ENCODE assay signal across 1 cellular context in the genomic region with DNA sequence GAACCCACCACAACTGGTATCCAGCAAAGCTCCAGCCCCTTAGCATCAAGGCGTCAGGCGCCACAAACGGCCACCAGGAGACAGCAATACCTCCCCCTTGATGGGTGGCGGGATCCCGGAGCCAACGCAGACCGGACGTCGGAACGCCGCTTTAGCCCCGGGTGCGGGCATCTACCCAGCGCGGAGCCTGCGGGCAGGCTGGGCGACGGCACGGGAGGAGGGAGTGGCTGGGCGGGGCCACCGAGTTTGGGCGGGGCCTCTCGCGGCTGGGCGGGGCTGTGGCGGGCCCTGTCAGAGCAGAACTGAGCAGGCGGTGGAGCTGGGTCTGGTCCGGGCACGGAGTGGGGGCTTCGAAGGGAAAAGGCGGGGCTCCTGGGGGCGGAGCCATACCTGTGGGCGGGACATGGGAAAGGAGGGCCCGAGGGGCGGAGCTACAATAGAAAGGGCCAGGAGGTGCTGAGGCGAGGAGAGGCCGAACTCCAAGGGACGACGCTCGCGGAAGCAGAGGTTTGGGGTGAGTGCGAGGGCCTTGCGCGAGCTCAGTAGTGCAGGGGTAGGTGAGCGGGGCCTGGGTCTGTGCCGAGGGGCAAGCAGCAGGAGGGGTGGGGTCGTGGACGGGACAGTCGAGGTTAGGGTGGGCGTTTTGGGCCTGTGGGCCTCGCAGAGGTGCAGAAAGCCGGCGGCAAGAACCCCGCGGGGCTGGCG.
A peak's percentile ranks its signal among the peaks of the same experiment; 100 is the strongest.
TF ChIP-seq lines count a peak whose summit lies in the region.

No MANE protein-coding gene starts in this region.

TF ChIP-seq in K562, 482 proteins besides CTCF, POLR2A, EP300 and RAD21 (continued from another document and continues in another):
- TF ChIP-seq, protein P1, sequence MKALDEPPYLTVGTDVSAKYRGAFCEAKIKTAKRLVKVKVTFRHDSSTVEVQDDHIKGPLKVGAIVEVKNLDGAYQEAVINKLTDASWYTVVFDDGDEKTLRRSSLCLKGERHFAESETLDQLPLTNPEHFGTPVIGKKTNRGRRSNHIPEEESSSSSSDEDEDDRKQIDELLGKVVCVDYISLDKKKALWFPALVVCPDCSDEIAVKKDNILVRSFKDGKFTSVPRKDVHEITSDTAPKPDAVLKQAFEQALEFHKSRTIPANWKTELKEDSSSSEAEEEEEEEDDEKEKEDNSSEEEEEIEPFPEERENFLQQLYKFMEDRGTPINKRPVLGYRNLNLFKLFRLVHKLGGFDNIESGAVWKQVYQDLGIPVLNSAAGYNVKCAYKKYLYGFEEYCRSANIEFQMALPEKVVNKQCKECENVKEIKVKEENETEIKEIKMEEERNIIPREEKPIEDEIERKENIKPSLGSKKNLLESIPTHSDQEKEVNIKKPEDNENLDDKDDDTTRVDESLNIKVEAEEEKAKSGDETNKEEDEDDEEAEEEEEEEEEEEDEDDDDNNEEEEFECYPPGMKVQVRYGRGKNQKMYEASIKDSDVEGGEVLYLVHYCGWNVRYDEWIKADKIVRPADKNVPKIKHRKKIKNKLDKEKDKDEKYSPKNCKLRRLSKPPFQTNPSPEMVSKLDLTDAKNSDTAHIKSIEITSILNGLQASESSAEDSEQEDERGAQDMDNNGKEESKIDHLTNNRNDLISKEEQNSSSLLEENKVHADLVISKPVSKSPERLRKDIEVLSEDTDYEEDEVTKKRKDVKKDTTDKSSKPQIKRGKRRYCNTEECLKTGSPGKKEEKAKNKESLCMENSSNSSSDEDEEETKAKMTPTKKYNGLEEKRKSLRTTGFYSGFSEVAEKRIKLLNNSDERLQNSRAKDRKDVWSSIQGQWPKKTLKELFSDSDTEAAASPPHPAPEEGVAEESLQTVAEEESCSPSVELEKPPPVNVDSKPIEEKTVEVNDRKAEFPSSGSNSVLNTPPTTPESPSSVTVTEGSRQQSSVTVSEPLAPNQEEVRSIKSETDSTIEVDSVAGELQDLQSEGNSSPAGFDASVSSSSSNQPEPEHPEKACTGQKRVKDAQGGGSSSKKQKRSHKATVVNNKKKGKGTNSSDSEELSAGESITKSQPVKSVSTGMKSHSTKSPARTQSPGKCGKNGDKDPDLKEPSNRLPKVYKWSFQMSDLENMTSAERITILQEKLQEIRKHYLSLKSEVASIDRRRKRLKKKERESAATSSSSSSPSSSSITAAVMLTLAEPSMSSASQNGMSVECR (CRISPR knock-in tag; IDR thresholded peaks at IDR 0.05), result peak; percentile 55; the same call in 1 of the 2 replicates
- TF ChIP-seq CBX2 (IDR thresholded peaks at IDR 0.05; ENCODE audit: insufficient read depth, low read length, poor library complexity, severe bottlenecking) (no peak), MCM2 (IDR thresholded peaks at IDR 0.05; ENCODE audit: low read depth) (no peak), L3MBTL2 (IDR thresholded peaks at IDR 0.05) (peak; percentile 98), EGR1 (conservative IDR thresholded peaks at IDR 0.05) (peak; percentile 44; the same call in 1 of the 2 replicates), ZFPM2 (CRISPR knock-in tag; IDR thresholded peaks at IDR 0.05) (no peak), ZFX (CRISPR knock-in tag; IDR thresholded peaks at IDR 0.05) (peak; percentile 94), RBFOX2 (IDR thresholded peaks at IDR 0.05; ENCODE audit: low read depth, low read length) (peak; percentile 51; the same call in 1 of the 2 replicates), LCOR (CRISPR knock-in tag; IDR thresholded peaks at IDR 0.05) (0 out of 2 replicates have a peak, but pooled peaks have one; percentile 49), ZNF830 (CRISPR knock-in tag; IDR thresholded peaks at IDR 0.05) (no peak), TEAD1 (CRISPR knock-in tag; IDR thresholded peaks at IDR 0.05) (peak in 1 of 2 experiments; percentile 48; a peak in 1 of 4 replicates), NFIX (CRISPR knock-in tag; IDR thresholded peaks at IDR 0.05; ENCODE audit: low read depth) (no peak), TOE1 (IDR thresholded peaks at IDR 0.05; ENCODE audit: borderline replicate concordance) (0 out of 2 replicates have a peak, but pooled peaks have one; percentile 35), TOE1 (CRISPR knock-in tag; IDR thresholded peaks at IDR 0.05; ENCODE audit: borderline replicate concordance, low read depth) (no peak), ZNF140 (CRISPR knock-in tag; IDR thresholded peaks at IDR 0.05) (no peak), HDAC1 (IDR thresholded peaks at IDR 0.05) (peak in 1 of 2 experiments; percentile 64; a peak in 1 of 4 replicates), POLR2B (IDR thresholded peaks at IDR 0.05; ENCODE audit: low read depth, partially characterized antibody) (peak; percentile 29), CTBP1 (IDR thresholded peaks at IDR 0.05; ENCODE audit: borderline replicate concordance) (no peak), POLR2G (IDR thresholded peaks at IDR 0.05; ENCODE audit: low read depth, low read length) (peak; percentile 57), PHF8 (IDR thresholded peaks at IDR 0.05; ENCODE audit: borderline replicate concordance, low read length) (peak; percentile 37; the same call in 1 of the 2 replicates), MTA2 (IDR thresholded peaks at IDR 0.05; ENCODE audit: low read depth) (no peak), GABPB1 (CRISPR knock-in tag; IDR thresholded peaks at IDR 0.05) (0 out of 2 replicates have a peak, but pooled peaks have one; percentile 43), ZNF79 (CRISPR knock-in tag; IDR thresholded peaks at IDR 0.05; ENCODE audit: low read depth) (no peak), E2F3 (CRISPR knock-in tag; IDR thresholded peaks at IDR 0.05) (0 out of 2 replicates have a peak, but pooled peaks have one; percentile 36), ZNF316 (IDR thresholded peaks at IDR 0.05) (peak; percentile 35; the same call in 1 of the 2 replicates), ZNF696 (CRISPR knock-in tag; conservative IDR thresholded peaks at IDR 0.05) (no peak), CXXC5 (CRISPR knock-in tag; IDR thresholded peaks at IDR 0.05) (peak; percentile 14; the same call in 1 of the 2 replicates), NRF1 (conservative IDR thresholded peaks at IDR 0.05 in 1 of 2, IDR thresholded peaks at IDR 0.05 in 1 of 2) (peak; percentile 67 to 71), ZNF41 (CRISPR knock-in tag; conservative IDR thresholded peaks at IDR 0.05) (no peak), DPF2 (IDR thresholded peaks at IDR 0.05) (peak; percentile 25; the same call in 1 of the 2 replicates), ZBTB1 (CRISPR knock-in tag; IDR thresholded peaks at IDR 0.05; ENCODE audit: borderline replicate concordance, low read depth) (no peak; the same call in 1 of the 2 replicates)
- TF ChIP-seq, protein P2, sequence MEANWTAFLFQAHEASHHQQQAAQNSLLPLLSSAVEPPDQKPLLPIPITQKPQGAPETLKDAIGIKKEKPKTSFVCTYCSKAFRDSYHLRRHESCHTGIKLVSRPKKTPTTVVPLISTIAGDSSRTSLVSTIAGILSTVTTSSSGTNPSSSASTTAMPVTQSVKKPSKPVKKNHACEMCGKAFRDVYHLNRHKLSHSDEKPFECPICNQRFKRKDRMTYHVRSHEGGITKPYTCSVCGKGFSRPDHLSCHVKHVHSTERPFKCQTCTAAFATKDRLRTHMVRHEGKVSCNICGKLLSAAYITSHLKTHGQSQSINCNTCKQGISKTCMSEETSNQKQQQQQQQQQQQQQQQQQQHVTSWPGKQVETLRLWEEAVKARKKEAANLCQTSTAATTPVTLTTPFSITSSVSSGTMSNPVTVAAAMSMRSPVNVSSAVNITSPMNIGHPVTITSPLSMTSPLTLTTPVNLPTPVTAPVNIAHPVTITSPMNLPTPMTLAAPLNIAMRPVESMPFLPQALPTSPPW (CRISPR knock-in tag; IDR thresholded peaks at IDR 0.05), result peak; percentile 31; the same call in 1 of the 2 replicates
- TF ChIP-seq, protein P3, sequence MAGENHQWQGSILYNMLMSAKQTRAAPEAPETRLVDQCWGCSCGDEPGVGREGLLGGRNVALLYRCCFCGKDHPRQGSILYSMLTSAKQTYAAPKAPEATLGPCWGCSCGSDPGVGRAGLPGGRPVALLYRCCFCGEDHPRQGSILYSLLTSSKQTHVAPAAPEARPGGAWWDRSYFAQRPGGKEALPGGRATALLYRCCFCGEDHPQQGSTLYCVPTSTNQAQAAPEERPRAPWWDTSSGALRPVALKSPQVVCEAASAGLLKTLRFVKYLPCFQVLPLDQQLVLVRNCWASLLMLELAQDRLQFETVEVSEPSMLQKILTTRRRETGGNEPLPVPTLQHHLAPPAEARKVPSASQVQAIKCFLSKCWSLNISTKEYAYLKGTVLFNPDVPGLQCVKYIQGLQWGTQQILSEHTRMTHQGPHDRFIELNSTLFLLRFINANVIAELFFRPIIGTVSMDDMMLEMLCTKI (IDR thresholded peaks at IDR 0.05; ENCODE audit: partially characterized antibody), result no peak
- TF ChIP-seq, protein P4, sequence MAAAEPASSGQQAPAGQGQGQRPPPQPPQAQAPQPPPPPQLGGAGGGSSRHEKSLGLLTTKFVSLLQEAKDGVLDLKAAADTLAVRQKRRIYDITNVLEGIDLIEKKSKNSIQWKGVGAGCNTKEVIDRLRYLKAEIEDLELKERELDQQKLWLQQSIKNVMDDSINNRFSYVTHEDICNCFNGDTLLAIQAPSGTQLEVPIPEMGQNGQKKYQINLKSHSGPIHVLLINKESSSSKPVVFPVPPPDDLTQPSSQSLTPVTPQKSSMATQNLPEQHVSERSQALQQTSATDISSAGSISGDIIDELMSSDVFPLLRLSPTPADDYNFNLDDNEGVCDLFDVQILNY (CRISPR knock-in tag; IDR thresholded peaks at IDR 0.05), result 0 out of 2 replicates have a peak, but pooled peaks have one; percentile 26
- TF ChIP-seq, protein P5, sequence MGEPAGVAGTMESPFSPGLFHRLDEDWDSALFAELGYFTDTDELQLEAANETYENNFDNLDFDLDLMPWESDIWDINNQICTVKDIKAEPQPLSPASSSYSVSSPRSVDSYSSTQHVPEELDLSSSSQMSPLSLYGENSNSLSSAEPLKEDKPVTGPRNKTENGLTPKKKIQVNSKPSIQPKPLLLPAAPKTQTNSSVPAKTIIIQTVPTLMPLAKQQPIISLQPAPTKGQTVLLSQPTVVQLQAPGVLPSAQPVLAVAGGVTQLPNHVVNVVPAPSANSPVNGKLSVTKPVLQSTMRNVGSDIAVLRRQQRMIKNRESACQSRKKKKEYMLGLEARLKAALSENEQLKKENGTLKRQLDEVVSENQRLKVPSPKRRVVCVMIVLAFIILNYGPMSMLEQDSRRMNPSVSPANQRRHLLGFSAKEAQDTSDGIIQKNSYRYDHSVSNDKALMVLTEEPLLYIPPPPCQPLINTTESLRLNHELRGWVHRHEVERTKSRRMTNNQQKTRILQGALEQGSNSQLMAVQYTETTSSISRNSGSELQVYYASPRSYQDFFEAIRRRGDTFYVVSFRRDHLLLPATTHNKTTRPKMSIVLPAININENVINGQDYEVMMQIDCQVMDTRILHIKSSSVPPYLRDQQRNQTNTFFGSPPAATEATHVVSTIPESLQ (CRISPR knock-in tag; IDR thresholded peaks at IDR 0.05), result no peak
- TF ChIP-seq, protein P6, sequence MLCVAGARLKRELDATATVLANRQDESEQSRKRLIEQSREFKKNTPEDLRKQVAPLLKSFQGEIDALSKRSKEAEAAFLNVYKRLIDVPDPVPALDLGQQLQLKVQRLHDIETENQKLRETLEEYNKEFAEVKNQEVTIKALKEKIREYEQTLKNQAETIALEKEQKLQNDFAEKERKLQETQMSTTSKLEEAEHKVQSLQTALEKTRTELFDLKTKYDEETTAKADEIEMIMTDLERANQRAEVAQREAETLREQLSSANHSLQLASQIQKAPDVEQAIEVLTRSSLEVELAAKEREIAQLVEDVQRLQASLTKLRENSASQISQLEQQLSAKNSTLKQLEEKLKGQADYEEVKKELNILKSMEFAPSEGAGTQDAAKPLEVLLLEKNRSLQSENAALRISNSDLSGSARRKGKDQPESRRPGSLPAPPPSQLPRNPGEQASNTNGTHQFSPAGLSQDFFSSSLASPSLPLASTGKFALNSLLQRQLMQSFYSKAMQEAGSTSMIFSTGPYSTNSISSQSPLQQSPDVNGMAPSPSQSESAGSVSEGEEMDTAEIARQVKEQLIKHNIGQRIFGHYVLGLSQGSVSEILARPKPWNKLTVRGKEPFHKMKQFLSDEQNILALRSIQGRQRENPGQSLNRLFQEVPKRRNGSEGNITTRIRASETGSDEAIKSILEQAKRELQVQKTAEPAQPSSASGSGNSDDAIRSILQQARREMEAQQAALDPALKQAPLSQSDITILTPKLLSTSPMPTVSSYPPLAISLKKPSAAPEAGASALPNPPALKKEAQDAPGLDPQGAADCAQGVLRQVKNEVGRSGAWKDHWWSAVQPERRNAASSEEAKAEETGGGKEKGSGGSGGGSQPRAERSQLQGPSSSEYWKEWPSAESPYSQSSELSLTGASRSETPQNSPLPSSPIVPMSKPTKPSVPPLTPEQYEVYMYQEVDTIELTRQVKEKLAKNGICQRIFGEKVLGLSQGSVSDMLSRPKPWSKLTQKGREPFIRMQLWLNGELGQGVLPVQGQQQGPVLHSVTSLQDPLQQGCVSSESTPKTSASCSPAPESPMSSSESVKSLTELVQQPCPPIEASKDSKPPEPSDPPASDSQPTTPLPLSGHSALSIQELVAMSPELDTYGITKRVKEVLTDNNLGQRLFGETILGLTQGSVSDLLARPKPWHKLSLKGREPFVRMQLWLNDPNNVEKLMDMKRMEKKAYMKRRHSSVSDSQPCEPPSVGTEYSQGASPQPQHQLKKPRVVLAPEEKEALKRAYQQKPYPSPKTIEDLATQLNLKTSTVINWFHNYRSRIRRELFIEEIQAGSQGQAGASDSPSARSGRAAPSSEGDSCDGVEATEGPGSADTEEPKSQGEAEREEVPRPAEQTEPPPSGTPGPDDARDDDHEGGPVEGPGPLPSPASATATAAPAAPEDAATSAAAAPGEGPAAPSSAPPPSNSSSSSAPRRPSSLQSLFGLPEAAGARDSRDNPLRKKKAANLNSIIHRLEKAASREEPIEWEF (CRISPR knock-in tag; IDR thresholded peaks at IDR 0.05), result no peak
- TF ChIP-seq, protein P7, sequence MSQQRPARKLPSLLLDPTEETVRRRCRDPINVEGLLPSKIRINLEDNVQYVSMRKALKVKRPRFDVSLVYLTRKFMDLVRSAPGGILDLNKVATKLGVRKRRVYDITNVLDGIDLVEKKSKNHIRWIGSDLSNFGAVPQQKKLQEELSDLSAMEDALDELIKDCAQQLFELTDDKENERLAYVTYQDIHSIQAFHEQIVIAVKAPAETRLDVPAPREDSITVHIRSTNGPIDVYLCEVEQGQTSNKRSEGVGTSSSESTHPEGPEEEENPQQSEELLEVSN (IDR thresholded peaks at IDR 0.05; ENCODE audit: borderline replicate concordance in 1 of 2, extremely low read depth in 1 of 2, insufficient read depth in 1 of 2, insufficient read length in 1 of 2, low read depth in 1 of 2, low read length in 1 of 2, poor library complexity in 1 of 2, severe bottlenecking in 1 of 2), result peak; percentile 73 to 84
- TF ChIP-seq, protein P8, sequence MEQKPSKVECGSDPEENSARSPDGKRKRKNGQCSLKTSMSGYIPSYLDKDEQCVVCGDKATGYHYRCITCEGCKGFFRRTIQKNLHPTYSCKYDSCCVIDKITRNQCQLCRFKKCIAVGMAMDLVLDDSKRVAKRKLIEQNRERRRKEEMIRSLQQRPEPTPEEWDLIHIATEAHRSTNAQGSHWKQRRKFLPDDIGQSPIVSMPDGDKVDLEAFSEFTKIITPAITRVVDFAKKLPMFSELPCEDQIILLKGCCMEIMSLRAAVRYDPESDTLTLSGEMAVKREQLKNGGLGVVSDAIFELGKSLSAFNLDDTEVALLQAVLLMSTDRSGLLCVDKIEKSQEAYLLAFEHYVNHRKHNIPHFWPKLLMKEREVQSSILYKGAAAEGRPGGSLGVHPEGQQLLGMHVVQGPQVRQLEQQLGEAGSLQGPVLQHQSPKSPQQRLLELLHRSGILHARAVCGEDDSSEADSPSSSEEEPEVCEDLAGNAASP (IDR thresholded peaks at IDR 0.05), result no peak
- TF ChIP-seq, protein P9, sequence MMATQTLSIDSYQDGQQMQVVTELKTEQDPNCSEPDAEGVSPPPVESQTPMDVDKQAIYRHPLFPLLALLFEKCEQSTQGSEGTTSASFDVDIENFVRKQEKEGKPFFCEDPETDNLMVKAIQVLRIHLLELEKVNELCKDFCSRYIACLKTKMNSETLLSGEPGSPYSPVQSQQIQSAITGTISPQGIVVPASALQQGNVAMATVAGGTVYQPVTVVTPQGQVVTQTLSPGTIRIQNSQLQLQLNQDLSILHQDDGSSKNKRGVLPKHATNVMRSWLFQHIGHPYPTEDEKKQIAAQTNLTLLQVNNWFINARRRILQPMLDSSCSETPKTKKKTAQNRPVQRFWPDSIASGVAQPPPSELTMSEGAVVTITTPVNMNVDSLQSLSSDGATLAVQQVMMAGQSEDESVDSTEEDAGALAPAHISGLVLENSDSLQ (IDR thresholded peaks at IDR 0.05), result peak; percentile 54
